Comparison of ENCODE assay signal across 22 cellular contexts in genomic region chr1:147630022-147630421, GRCh38. TPM values are rescaled to one million over a fixed set of nuclear protein-coding genes. Genes with fewer than 3 reads are reported as not detected.
DNase-seq lines count a peak whose midpoint lies in the region; ATAC-seq, FAIRE-seq and TF ChIP-seq lines count a peak whose summit lies in the region.
"Had no signal": no experiment of that assay in that cellular context is flagged by ENCODE, and none has a peak within 500 bp of the region (broad histone marks: within the 10 kb centered on the region; RNA-seq: fewer than 3 reads in every experiment).

No MANE protein-coding gene starts in this region.

- no peak for FAIRE-seq in K562 (lab: Jason Lieb, UNC)
- FAIRE-seq: GM19239, HepG2 had no signal

- in situ Hi-C loops in K562 (cut with MboI) = loop anchor here (10.0 kb wide), 1 partner anchor 335 kb away; no protein-coding TSS in a partner anchor

- H3K4ac ChIP-seq in H9 (ENCODE audit: low read depth, low read length) (no peak overlapping the region), mesendoderm (ENCODE audit: low read depth, low read length) (no peak overlapping the region)

- peak overlapping the region in 2 of 3 experiments; percentile 21 to 36; a peak in 1 of 7 replicates for H3K27ac Mint-ChIP-seq in H9
- H3K27ac Mint-ChIP-seq in nephron progenitor cell = peak overlapping the region; percentile 21
- H3K27ac Mint-ChIP-seq in stimulated activated effector memory CD8-positive, alpha-beta T cell treated with anti-CD3 and anti-CD28 coated beads, Interleukin-12 subunit alpha, Interleukin-12 subunit beta, amount 100 ng/mL, for 72 hours = peak overlapping the region; percentile 38
- H3K27ac Mint-ChIP-seq in natural killer cell = no peak overlapping the region

- no peak overlapping the region for H3K4me2 ChIP-seq in H9 (ENCODE audit: insufficient read depth, insufficient read length, low read length)
- no peak overlapping the region for H3K4me2 ChIP-seq in K562 (ENCODE audit: insufficient read depth, low read length)
- no peak overlapping the region for H3K4me2 ChIP-seq in mesendoderm (ENCODE audit: low read length)

- H4K8ac ChIP-seq in H9 (replicated peaks; ENCODE audit: insufficient read length, low read depth, low read length) = no peak overlapping the region
- H4K8ac ChIP-seq in mesendoderm (ENCODE audit: low read depth, low read length) = no peak overlapping the region

- H2BK5ac ChIP-seq in H9 (ENCODE audit: insufficient read length, low read length) = no peak overlapping the region
- H2BK5ac ChIP-seq in mesendoderm (ENCODE audit: low read length) = no peak overlapping the region

- H3K9ac ChIP-seq in H9 (ENCODE audit: extremely low read depth, insufficient read length, low read length) (no peak overlapping the region), K562 (ENCODE audit: insufficient read depth in 1 of 2, low read depth in 2 of 2, low read length in 2 of 2) (no peak overlapping the region), mesendoderm (ENCODE audit: low read length) (no peak overlapping the region)

- TF ChIP-seq CTCF in H9 (conservative IDR thresholded peaks at IDR 0.05) (no peak), K562 (IDR thresholded peaks at IDR 0.05 in 2 of 3, conservative IDR thresholded peaks at IDR 0.05 in 1 of 3; ENCODE audit: insufficient read depth in 2 of 3, low read depth in 1 of 3, low read length in 3 of 3) (no peak), nephron progenitor cell (IDR thresholded peaks at IDR 0.05) (no peak), natural killer cell (IDR thresholded peaks at IDR 0.05) (no peak)

- no TSS peak for BruUV-seq in K562 (replicated peaks; lab: Mats Ljungman, UMichigan)

- H3K27ac ChIP-seq in H9 (ENCODE audit: insufficient read length, low read depth, low read length) (no peak overlapping the region), K562 (ENCODE audit: extremely low read depth, low read depth, low read length) (no peak overlapping the region), mesendoderm (ENCODE audit: low read depth, low read length) (no peak overlapping the region)
- H3K27ac ChIP-seq: HL-60, SJCRH30 had no signal

- no peak overlapping the region for H3K14ac ChIP-seq in H9 (ENCODE audit: insufficient read depth, low read length)

- H2BK15ac ChIP-seq in H9 (ENCODE audit: low read depth, low read length) (no peak overlapping the region), mesendoderm (replicated peaks; ENCODE audit: low read depth) (no peak overlapping the region)

- peaks cover 2 to 8% (median 3%) of the 10 kb centered on the region in 3 experiments; a peak in 3 of 7 replicates for H3K36me3 Mint-ChIP-seq in H9 (ENCODE audit: insufficient read depth in 1 of 3, low read depth in 3 of 3)
- H3K36me3 Mint-ChIP-seq in nephron progenitor cell (ENCODE audit: low read depth) = peaks cover 48% of the 10 kb centered on the region
- H3K36me3 Mint-ChIP-seq in stimulated activated effector memory CD8-positive, alpha-beta T cell treated with anti-CD3 and anti-CD28 coated beads, Interleukin-12 subunit alpha, Interleukin-12 subunit beta, amount 100 ng/mL, for 72 hours = no peaks in the 10 kb centered on the region
- H3K36me3 Mint-ChIP-seq in natural killer cell = no peaks in the 10 kb centered on the region

- H2BK20ac ChIP-seq in H9 (ENCODE audit: low read depth, low read length, poor library complexity, severe bottlenecking) = no peak overlapping the region

- H3K56ac ChIP-seq in H9 (ENCODE audit: insufficient read length, low read depth, low read length) = no peak overlapping the region
- H3K56ac ChIP-seq in mesendoderm (ENCODE audit: low read length) = no peak overlapping the region

- no peak for TF ChIP-seq EP300 in K562 (IDR thresholded peaks at IDR 0.05; ENCODE audit: low read length)

- H3K23ac ChIP-seq in H9 (ENCODE audit: insufficient read length, low read depth, low read length) (no peak overlapping the region), mesendoderm (ENCODE audit: low read length) (no peak overlapping the region)

- no peaks in the 10 kb centered on the region for H3K23me2 ChIP-seq in H9 (ENCODE audit: insufficient read length, low read depth, low read length, poor library complexity, severe bottlenecking)

- H2BK12ac ChIP-seq in H9 (ENCODE audit: insufficient read length, low read depth, low read length) = no peak overlapping the region

- H3K4me1 Mint-ChIP-seq in H9 (peaks cover 13 to 16% of the 10 kb centered on the region in 2 experiments), nephron progenitor cell (peaks cover 48% of the 10 kb centered on the region), natural killer cell (peaks cover 20 to 31% of the 10 kb centered on the region in 2 donors)
- H3K4me1 Mint-ChIP-seq in stimulated activated effector memory CD8-positive, alpha-beta T cell treated with anti-CD3 and anti-CD28 coated beads, Interleukin-12 subunit alpha, Interleukin-12 subunit beta, amount 100 ng/mL, for 72 hours = peaks cover 37% of the 10 kb centered on the region

- no peak for TF ChIP-seq POLR2A in K562 (conservative IDR thresholded peaks at IDR 0.05)

- no peaks in the 10 kb centered on the region for H3K9me1 ChIP-seq in K562 (ENCODE audit: control insufficient read depth, insufficient read depth, low read length)

- DNase-seq in H9 = no peak
- no peak for DNase-seq in K562 (ENCODE audit: extremely low read depth in 1 of 4, low spot score in 3 of 4)
- no peak for DNase-seq in nephron progenitor cell
- no peak for DNase-seq in stimulated activated effector memory CD8-positive, alpha-beta T cell treated with anti-CD3 and anti-CD28 coated beads, Interleukin-12 subunit alpha, Interleukin-12 subunit beta, amount 100 ng/mL, for 72 hours (ENCODE audit: low spot score in 2 of 2)
- DNase-seq in natural killer cell = no peak
- no peak for DNase-seq in mesendoderm
- DNase-seq: DMS79, HCEC 1CT, KBM-7, MM.1S, NCI-H1092 treated with DMSO at 0.1 percent for 48 hours, NCI-H146, NCI-H2029, NCI-H2227 treated with DMSO at 0.1 percent for 48 hours, NCI-H510A, SJCRH30 had no signal

- H3K4me1 ChIP-seq in H9 (ENCODE audit: insufficient read depth, low read length) = no peaks in the 10 kb centered on the region
- H3K4me1 ChIP-seq in K562 (replicated peaks in 1 of 2; ENCODE audit: control insufficient read depth in 2 of 2, insufficient read depth in 2 of 2, low read length in 2 of 2) = no peaks in the 10 kb centered on the region; a peak in 1 of 5 replicates
- no peaks in the 10 kb centered on the region for H3K4me1 ChIP-seq in mesendoderm (ENCODE audit: control insufficient read depth, low read depth, low read length)
- H3K4me1 ChIP-seq: BE2C, SJCRH30 had no signal

- intact Hi-C loops in K562 (cut with micrococcal nuclease) (no loop called here), natural killer cell (cut with micrococcal nuclease) (no loop called here)

- ATAC-seq in K562 (peak; percentile 31; the same call in 1 of the 3 replicates), GM21723 (IDR thresholded peaks at IDR 0.05; ENCODE audit: unreplicated experiment) (no peak), natural killer cell (no peak)
- ATAC-seq in stimulated activated effector memory CD8-positive, alpha-beta T cell treated with anti-CD3 and anti-CD28 coated beads, Interleukin-12 subunit alpha, Interleukin-12 subunit beta, amount 100 ng/mL, for 72 hours = no peak
- ATAC-seq: HepG2, Panc1 had no signal

- H4K5ac ChIP-seq in H9 (ENCODE audit: insufficient read length, low read depth, low read length) (no peak overlapping the region), mesendoderm (ENCODE audit: low read length) (no peak overlapping the region)

- H2AK5ac ChIP-seq in H9 (ENCODE audit: insufficient read length, low read length) (no peak overlapping the region), mesendoderm (ENCODE audit: low read length) (no peak overlapping the region)

- H2BK120ac ChIP-seq in H9 (ENCODE audit: low read depth, low read length, poor library complexity, severe bottlenecking) (no peak overlapping the region), mesendoderm (ENCODE audit: low read depth, low read length) (no peak overlapping the region)

- H3T11ph ChIP-seq in H9 (ENCODE audit: low read length) = no peak overlapping the region

- H3K9me3 ChIP-seq in H9 (ENCODE audit: control insufficient read depth, low read depth, low read length) (no peaks in the 10 kb centered on the region), K562 (replicated peaks; ENCODE audit: control insufficient read depth, insufficient read depth, low read depth, low read length) (no peaks in the 10 kb centered on the region)
- H3K9me3 ChIP-seq: BE2C, SJCRH30 had no signal

- H3K4me3 Mint-ChIP-seq in H9 = no peak overlapping the region
- H3K4me3 Mint-ChIP-seq in nephron progenitor cell = no peak overlapping the region
- H3K4me3 Mint-ChIP-seq in stimulated activated effector memory CD8-positive, alpha-beta T cell treated with anti-CD3 and anti-CD28 coated beads, Interleukin-12 subunit alpha, Interleukin-12 subunit beta, amount 100 ng/mL, for 72 hours = no peak overlapping the region
- H3K4me3 Mint-ChIP-seq in natural killer cell = no peak overlapping the region

- no peaks in the 10 kb centered on the region for H3K79me1 ChIP-seq in H9 (ENCODE audit: insufficient read depth, low read depth, low read length, poor library complexity, severe bottlenecking)
- no peaks in the 10 kb centered on the region for H3K79me1 ChIP-seq in mesendoderm (ENCODE audit: low read length)

- H3K27me3 ChIP-seq in H9 (ENCODE audit: insufficient read depth, low read length) (no peaks in the 10 kb centered on the region), K562 (ENCODE audit: control insufficient read depth in 2 of 2, insufficient read depth in 2 of 2, low read length in 2 of 2) (peaks cover 0 to 22% of the 10 kb centered on the region in 2 experiments; a peak in 2 of 5 replicates), mesendoderm (ENCODE audit: insufficient read depth, low read length, poor library complexity) (no peaks in the 10 kb centered on the region)
- H3K27me3 ChIP-seq: BE2C, SJCRH30 had no signal

- H3K27me3 Mint-ChIP-seq in H9 (ENCODE audit: low read depth) = no peaks in the 10 kb centered on the region
- no peaks in the 10 kb centered on the region for H3K27me3 Mint-ChIP-seq in nephron progenitor cell (ENCODE audit: low read depth, poor library complexity)
- no peaks in the 10 kb centered on the region for H3K27me3 Mint-ChIP-seq in natural killer cell (ENCODE audit: low read depth in 2 of 2)

- no peak overlapping the region for H2AFZ ChIP-seq in H9 (ENCODE audit: low read length)
- H2AFZ ChIP-seq in K562 (ENCODE audit: low read depth, low read length) = no peak overlapping the region

- H3K9me3 Mint-ChIP-seq in H9 = no peaks in the 10 kb centered on the region; a peak in 1 of 5 replicates
- H3K9me3 Mint-ChIP-seq in nephron progenitor cell = no peaks in the 10 kb centered on the region
- H3K9me3 Mint-ChIP-seq in stimulated activated effector memory CD8-positive, alpha-beta T cell treated with anti-CD3 and anti-CD28 coated beads, Interleukin-12 subunit alpha, Interleukin-12 subunit beta, amount 100 ng/mL, for 72 hours = no peaks in the 10 kb centered on the region
- H3K9me3 Mint-ChIP-seq in natural killer cell = no peaks in the 10 kb centered on the region

- POLR2A ChIA-PET in K562 (lab: Yijun Ruan, JAX) = interaction anchor here (1.4 kb wide), 1 partner anchor 9 kb away, joined by 3 read pairs; no protein-coding TSS in a partner anchor

- no peak overlapping the region for H3K4me3 ChIP-seq in K562
- H3K4me3 ChIP-seq in mesendoderm (ENCODE audit: low read length) = no peak overlapping the region
- H3K4me3 ChIP-seq: SJCRH30 had no signal

- WGBS in H9 (ENCODE audit: extremely low coverage, insufficient read length, low lambda C conversion rate) = no CpG with 5 or more reads among the region's 6 CpGs
- WGBS in K562 (ENCODE audit: insufficient coverage, low coverage, missing lambda C conversion rate) = 14% methylated on average over 6 of the region's 6 CpGs
- no CpG with 5 or more reads among the region's 6 CpGs for WGBS in mesendoderm (ENCODE audit: extremely low coverage, insufficient coverage, low lambda C conversion rate)

- no peak overlapping the region for H3K18ac ChIP-seq in H9 (ENCODE audit: insufficient read length, low read depth, low read length)
- H3K18ac ChIP-seq in mesendoderm (ENCODE audit: low read length) = no peak overlapping the region

- TF ChIP-seq RAD21 in K562 (CRISPR knock-in tag; conservative IDR thresholded peaks at IDR 0.05 in 1 of 2, IDR thresholded peaks at IDR 0.05 in 1 of 2) = no peak

- no peak overlapping the region for H4K91ac ChIP-seq in H9 (ENCODE audit: insufficient read length, low read depth, low read length)

- no peaks in the 10 kb centered on the region for H3K79me2 ChIP-seq in H9 (ENCODE audit: insufficient read depth, low read length)
- no peaks in the 10 kb centered on the region for H3K79me2 ChIP-seq in K562 (ENCODE audit: control insufficient read depth, insufficient read depth, low read length)
- H3K79me2 ChIP-seq in mesendoderm (ENCODE audit: control insufficient read depth, insufficient read depth, low read length) = no peaks in the 10 kb centered on the region

- CTCF ChIA-PET in K562 (lab: Yijun Ruan, JAX; ENCODE audit: low intra/inter-chr PET ratio) = no interaction called here

- H3K36me3 ChIP-seq in K562 (ENCODE audit: control insufficient read depth, insufficient read depth, low read length) (no peaks in the 10 kb centered on the region), mesendoderm (ENCODE audit: control insufficient read depth, insufficient read depth, low read length) (no peaks in the 10 kb centered on the region)
- H3K36me3 ChIP-seq: BE2C, SJCRH30 had no signal

- H4K20me1 ChIP-seq in H9 (ENCODE audit: control insufficient read depth, insufficient read depth, insufficient read length) (no peaks in the 10 kb centered on the region), K562 (replicated peaks; ENCODE audit: control insufficient read depth, insufficient read depth, low read length) (no peaks in the 10 kb centered on the region)

RNA-seq across cellular contexts. Expression of gene ACP6, which starts 40.3 kb away (rescaled TPM):
- total RNA-seq in H9 (2021) (15.3 and 17.1 TPM in 2 replicates), K562 (2014; rRNA removed) (0.05 and 0.49 TPM in 2 replicates), K562 (2014; rRNA removed; fragmentation: Illumina TruSeq; extraction: Trizol) (0.16 and 0.58 TPM in 2 replicates), K562 (2015; rRNA removed; fragmentation: Illumina TruSeq; extraction: Trizol) (0.22 and 0.57 TPM in 2 replicates), K562 (2021) (0.49 and 0.60 TPM in 2 replicates), natural killer cell (1 to 10 TPM; 7.7 to 9.4 (median 7.8) TPM)
- 2.0 and 2.1 TPM in 2 replicates for total RNA-seq in K562 (2011; cell fraction: chromatin; rRNA removed; ENCODE audit: low replicate concordance)
- total RNA-seq in K562 (2011; cell fraction: nucleolus; rRNA removed) = 0.50 and 0.79 TPM in 2 replicates
- total RNA-seq in K562 (2011; cell fraction: nucleoplasm; rRNA removed) = 0.92 and 2.6 TPM in 2 replicates
- polyA plus RNA-seq in K562 (2011; rRNA removed) (0.38 and 0.79 TPM in 2 replicates), K562 (2014; fragmentation: Illumina TruSeq; extraction: Trizol) (0.60 and 0.91 TPM in 2 replicates), K562 (2014; fragmentation: Nextera tagmentation; extraction: Ambion mirVana) (under 1 TPM; 0.15 to 0.37 TPM), K562 (2014; rRNA removed) (0.34 and 1.4 TPM in 2 replicates)
- polyA plus RNA-seq in K562 (2011; cell fraction: cytosol; rRNA removed) = 0.16 and 0.32 TPM in 2 replicates
- 1.7 and 2.2 TPM in 2 replicates for polyA plus RNA-seq in K562 (2011; cell fraction: nucleus; rRNA removed)
- polyA plus RNA-seq in K562 (2012) = 0.78 and 1.7 TPM in 2 replicates
- polyA minus RNA-seq in K562 (2011; rRNA and poly(A)+ RNA removed) = 0.54 and 0.63 TPM in 2 replicates
- polyA minus RNA-seq in K562 (2011; cell fraction: cytosol; rRNA and poly(A)+ RNA removed) = 0.27 and 0.57 TPM in 2 replicates
- 0.27 and 0.56 TPM in 2 replicates for polyA minus RNA-seq in K562 (2011; cell fraction: nucleus; rRNA and poly(A)+ RNA removed)
- polyA plus RNA-seq in mesendoderm (2013, experiment 1 of 2) = 9.3 TPM
- polyA plus RNA-seq in mesendoderm (2013, experiment 2 of 2) = 9.1 TPM

Comparison
In these comparisons a context has a peak if more than half of its experiments do, and no peak if none do; other contexts are left out.
1. H3K27ac Mint-ChIP-seq: peak in H9 (2 of 3), nephron progenitor cell (single experiment) and stimulated activated effector memory CD8-positive, alpha-beta T cell treated with anti-CD3 and anti-CD28 coated beads, Interleukin-12 subunit alpha, Interleukin-12 subunit beta, amount 100 ng/mL, for 72 hours (single experiment); none in natural killer cell (0 of 2).